2 cellular contexts compared by ENCODE assay signal in genomic region chr1:113895084-113895483, GRCh38.
TF ChIP-seq lines count a peak whose summit lies in the region.

No MANE protein-coding gene starts in this region.

TF ChIP-seq in K562, 482 proteins besides CTCF, POLR2A, EP300 and RAD21 (continues in another document):
- TF ChIP-seq POLR2AphosphoS2 (IDR thresholded peaks at IDR 0.05; ENCODE audit: low read length) = no peak
- TF ChIP-seq ZNF592 (IDR thresholded peaks at IDR 0.05) = no peak
- TF ChIP-seq FOXM1 (IDR thresholded peaks at IDR 0.05; ENCODE audit: low read depth) = no peak
- no peak for TF ChIP-seq FOXM1 (CRISPR knock-in tag; IDR thresholded peaks at IDR 0.05; ENCODE audit: low read depth)
- no peak for TF ChIP-seq POLR2B (IDR thresholded peaks at IDR 0.05; ENCODE audit: low read depth, partially characterized antibody)
- no peak for TF ChIP-seq HNRNPK (IDR thresholded peaks at IDR 0.05; ENCODE audit: low read depth, low read length, poor library complexity, severe bottlenecking)
- TF ChIP-seq MGA (IDR thresholded peaks at IDR 0.05) = no peak

TF ChIP-seq in GM23338, 12 proteins besides CTCF, POLR2A, EP300 and RAD21:
- TF ChIP-seq ZNF462 (CRISPR knock-in tag; IDR thresholded peaks at IDR 0.05) = no peak
- no peak for TF ChIP-seq CREB1 (CRISPR knock-in tag; IDR thresholded peaks at IDR 0.05; ENCODE audit: low read depth)
- no peak for TF ChIP-seq EZH2phosphoT487 (IDR thresholded peaks at IDR 0.05; ENCODE audit: unreplicated experiment)
- no peak for TF ChIP-seq STAT1 (IDR thresholded peaks at IDR 0.05; ENCODE audit: unreplicated experiment)
- TF ChIP-seq ZNF114 (CRISPR knock-in tag; IDR thresholded peaks at IDR 0.05) = no peak
- no peak for TF ChIP-seq JUNB (IDR thresholded peaks at IDR 0.05; ENCODE audit: unreplicated experiment)
- TF ChIP-seq ETS1 (IDR thresholded peaks at IDR 0.05) = no peak
- TF ChIP-seq ZNF331 (CRISPR knock-in tag; IDR thresholded peaks at IDR 0.05; ENCODE audit: low read depth) = no peak
- TF ChIP-seq REST (IDR thresholded peaks at IDR 0.05; ENCODE audit: unreplicated experiment) = no peak
- TF ChIP-seq POLR2AphosphoS5 (IDR thresholded peaks at IDR 0.05; ENCODE audit: low read depth) = no peak
- no peak for TF ChIP-seq EZH2 (IDR thresholded peaks at IDR 0.05; ENCODE audit: low read depth, unreplicated experiment)
- TF ChIP-seq NANOG (IDR thresholded peaks at IDR 0.05; ENCODE audit: borderline replicate concordance) = no peak
